10 cellular contexts compared by ENCODE assay signal in the genomic region with DNA sequence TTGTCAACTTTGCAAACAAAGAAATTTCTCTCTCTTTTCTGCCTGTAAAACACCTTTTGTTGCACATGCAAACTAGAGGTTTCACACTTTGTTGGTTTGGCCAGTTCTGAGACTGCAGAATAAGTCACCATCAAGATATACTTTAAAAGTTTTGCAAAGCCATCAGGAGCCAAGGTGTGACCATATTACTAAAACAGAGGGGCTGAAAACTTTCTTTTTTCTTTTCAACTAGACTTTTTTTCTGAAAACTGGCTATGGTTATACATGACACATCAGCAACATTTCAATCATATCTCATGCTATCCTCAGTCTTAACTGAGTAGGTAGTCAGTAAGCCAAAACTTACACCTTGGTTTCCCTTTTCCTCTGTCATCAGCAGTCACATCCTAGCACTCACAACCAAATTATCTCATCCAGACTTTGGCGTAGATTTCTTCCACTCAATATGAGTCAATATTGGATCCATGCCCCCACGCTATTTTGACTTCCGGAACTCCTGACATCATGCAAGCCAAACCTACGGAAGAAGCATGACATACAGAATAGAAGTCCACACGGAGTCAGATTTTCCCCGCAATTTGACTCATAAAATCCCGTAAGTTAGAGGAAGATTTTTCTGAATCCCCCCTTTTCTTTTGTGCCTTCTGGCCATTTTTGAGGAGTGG.
DNase-seq lines count a peak whose midpoint lies in the region; ATAC-seq lines count a peak whose summit lies in the region.
"Had no signal": no experiment of that assay in that cellular context is flagged by ENCODE, and none has a peak within 500 bp of the region (broad histone marks: within the 10 kb centered on the region; RNA-seq: fewer than 3 reads in every experiment).

No MANE protein-coding gene starts in this region.

- DNase-seq in activated naive CD4-positive, alpha-beta T cell treated with Interleukin-2 at 50 U/mL for 16 hours, result peak; percentile 49
- no peak for DNase-seq in activated naive CD4-positive, alpha-beta T cell (lab: John Stamatoyannopoulos, UW)
- DNase-seq in effector CD4-positive, alpha-beta T cell, result no peak
- no peak for DNase-seq in GM19240 (ENCODE audit: insufficient read length, low spot score)
- DNase-seq: NCI-H1105, spleen had no signal

- H3K4me3 Mint-ChIP-seq in stimulated activated memory B cell treated with anti-CD40 and anti-IgM and Interleukin-4, amounts not matched to agents 10 μg/mL and 1 μg/mL and 100 μg/mL, for 72 hours, result no peak overlapping the region

- H3K4me1 Mint-ChIP-seq in stimulated activated memory B cell treated with anti-CD40 and anti-IgM and Interleukin-4, amounts not matched to agents 10 μg/mL and 1 μg/mL and 100 μg/mL, for 72 hours, result no peaks in the 10 kb centered on the region

- ATAC-seq in HG02610 (IDR thresholded peaks at IDR 0.05; ENCODE audit: unreplicated experiment), result peak; percentile 83
- ATAC-seq in HG03469 (IDR thresholded peaks at IDR 0.05; ENCODE audit: unreplicated experiment), result peak; percentile 66
- ATAC-seq in stimulated activated memory B cell treated with anti-CD40 and anti-IgM and Interleukin-4, amounts not matched to agents 10 μg/mL and 1 μg/mL and 100 μg/mL, for 72 hours, result peak; percentile 54
- no peak for ATAC-seq in GM19324 (IDR thresholded peaks at IDR 0.05; ENCODE audit: low FRiP score, unreplicated experiment)

- H3K9me3 Mint-ChIP-seq in stimulated activated memory B cell treated with anti-CD40 and anti-IgM and Interleukin-4, amounts not matched to agents 10 μg/mL and 1 μg/mL and 100 μg/mL, for 72 hours, result no peaks in the 10 kb centered on the region

- H3K27ac Mint-ChIP-seq in stimulated activated memory B cell treated with anti-CD40 and anti-IgM and Interleukin-4, amounts not matched to agents 10 μg/mL and 1 μg/mL and 100 μg/mL, for 72 hours, result no peak overlapping the region

- H3K27me3 Mint-ChIP-seq in stimulated activated memory B cell treated with anti-CD40 and anti-IgM and Interleukin-4, amounts not matched to agents 10 μg/mL and 1 μg/mL and 100 μg/mL, for 72 hours, result no peaks in the 10 kb centered on the region

- no peaks in the 10 kb centered on the region for H3K36me3 Mint-ChIP-seq in stimulated activated memory B cell treated with anti-CD40 and anti-IgM and Interleukin-4, amounts not matched to agents 10 μg/mL and 1 μg/mL and 100 μg/mL, for 72 hours
